ENCODE assay signal across 16 cellular contexts in genomic region chr10:13329565-13329964, GRCh38. TPM values are rescaled to one million over a fixed set of nuclear protein-coding genes. Genes with fewer than 3 reads are reported as not detected.
DNase-seq lines count a peak whose midpoint lies in the region; ATAC-seq and TF ChIP-seq lines count a peak whose summit lies in the region.
"Had no signal": no experiment of that assay in that cellular context is flagged by ENCODE, and none has a peak within 500 bp of the region (broad histone marks: within the 10 kb centered on the region; RNA-seq: fewer than 3 reads in every experiment).

No MANE protein-coding gene starts in this region.

- H3K27ac Mint-ChIP-seq in activated naive CD8-positive, alpha-beta T cell treated with anti-CD3 and anti-CD28 coated beads, Interleukin-2, amount 10 ng/mL, durations not matched to agents 7 days and 5 days, result peak overlapping the region; percentile 19
- H3K27ac Mint-ChIP-seq in activated naive CD8-positive, alpha-beta T cell treated with anti-CD3 and anti-CD28 coated beads, Interleukin-2, amount 50 U/mL, for 24 hours, result no peak overlapping the region
- H3K27ac Mint-ChIP-seq in endodermal cell, result no peak overlapping the region
- H3K27ac Mint-ChIP-seq: HFFc6 had no signal

- no peaks in the 10 kb centered on the region for H3F3A ChIP-seq in OCI-LY1 (ENCODE audit: insufficient read depth, low read length)

- no peaks in the 10 kb centered on the region for H3K27me3 Mint-ChIP-seq in activated naive CD8-positive, alpha-beta T cell treated with anti-CD3 and anti-CD28 coated beads, Interleukin-2, amount 10 ng/mL, durations not matched to agents 7 days and 5 days
- no peaks in the 10 kb centered on the region for H3K27me3 Mint-ChIP-seq in activated naive CD8-positive, alpha-beta T cell treated with anti-CD3 and anti-CD28 coated beads, Interleukin-2, amount 50 U/mL, for 24 hours
- H3K27me3 Mint-ChIP-seq in endodermal cell (ENCODE audit: insufficient read depth), result no peaks in the 10 kb centered on the region

- H3K27ac ChIP-seq in OCI-LY1 (ENCODE audit: low read depth, low read length, poor library complexity, severe bottlenecking) (peak overlapping the region; percentile 44), endodermal cell (ENCODE audit: low read depth, low read length) (peak overlapping the region; percentile 7), aorta (ENCODE audit: low read depth in 1 of 2, low read length in 2 of 2) (no peak overlapping the region), testis (no peak overlapping the region)
- H3K27ac ChIP-seq: 22Rv1, BLaER1 had no signal

- peaks cover 2% of the 10 kb centered on the region for H3K9me3 Mint-ChIP-seq in activated naive CD8-positive, alpha-beta T cell treated with anti-CD3 and anti-CD28 coated beads, Interleukin-2, amount 10 ng/mL, durations not matched to agents 7 days and 5 days
- H3K9me3 Mint-ChIP-seq in activated naive CD8-positive, alpha-beta T cell treated with anti-CD3 and anti-CD28 coated beads, Interleukin-2, amount 50 U/mL, for 24 hours, result no peaks in the 10 kb centered on the region
- H3K9me3 Mint-ChIP-seq in endodermal cell, result no peaks in the 10 kb centered on the region
- H3K9me3 Mint-ChIP-seq: HFFc6 had no signal

- H3K9ac ChIP-seq in OCI-LY1 (ENCODE audit: low read length) (no peak overlapping the region), endodermal cell (ENCODE audit: extremely low read depth, low read length, poor library complexity, severe bottlenecking) (no peak overlapping the region)
- H3K9ac ChIP-seq: BLaER1 had no signal

- no peak overlapping the region for H3K4me3 Mint-ChIP-seq in activated naive CD8-positive, alpha-beta T cell treated with anti-CD3 and anti-CD28 coated beads, Interleukin-2, amount 10 ng/mL, durations not matched to agents 7 days and 5 days
- no peak overlapping the region for H3K4me3 Mint-ChIP-seq in activated naive CD8-positive, alpha-beta T cell treated with anti-CD3 and anti-CD28 coated beads, Interleukin-2, amount 50 U/mL, for 24 hours
- no peak overlapping the region for H3K4me3 Mint-ChIP-seq in endodermal cell
- H3K4me3 Mint-ChIP-seq: HFFc6 had no signal

- H3K4me1 ChIP-seq in OCI-LY1 (ENCODE audit: insufficient read depth, low read length, severe bottlenecking) (peaks cover 13% of the 10 kb centered on the region), endodermal cell (ENCODE audit: control insufficient read depth, insufficient read depth, low read length) (no peaks in the 10 kb centered on the region), aorta (ENCODE audit: control insufficient read depth in 1 of 2, insufficient read depth in 2 of 2, low read length in 2 of 2) (no peaks in the 10 kb centered on the region), testis (no peaks in the 10 kb centered on the region)
- H3K4me1 ChIP-seq: HAP-1 had no signal

- POLR2A ChIA-PET in activated naive CD8-positive, alpha-beta T cell treated with anti-CD3 and anti-CD28 coated beads, Interleukin-2, amount 10 ng/mL, durations not matched to agents 7 days and 5 days (lab: Charles Lee), result interaction anchor here (1.6 kb wide), 1 partner anchor 27 kb away, joined by 4 read pairs; no protein-coding TSS in a partner anchor

- no peaks in the 10 kb centered on the region for H3K9me3 ChIP-seq in OCI-LY1 (ENCODE audit: low read length)
- H3K9me3 ChIP-seq in endodermal cell (ENCODE audit: control insufficient read depth, low read length), result no peaks in the 10 kb centered on the region
- no peaks in the 10 kb centered on the region for H3K9me3 ChIP-seq in aorta (ENCODE audit: control insufficient read depth, low read length)
- no peaks in the 10 kb centered on the region for H3K9me3 ChIP-seq in testis
- H3K9me3 ChIP-seq: BLaER1, HAP-1 had no signal

- no peaks in the 10 kb centered on the region for H4K20me1 ChIP-seq in OCI-LY1 (ENCODE audit: insufficient read depth, low read length)

- no peak for ATAC-seq in activated naive CD8-positive, alpha-beta T cell treated with anti-CD3 and anti-CD28 coated beads, Interleukin-2, amount 10 ng/mL, durations not matched to agents 7 days and 5 days (ENCODE audit: low read depth)
- ATAC-seq in activated naive CD8-positive, alpha-beta T cell treated with anti-CD3 and anti-CD28 coated beads, Interleukin-2, amount 50 U/mL, for 24 hours, result no peak
- ATAC-seq in aorta (ENCODE audit: low FRiP score) (no peak), GM21515 (IDR thresholded peaks at IDR 0.05; ENCODE audit: unreplicated experiment) (no peak)

- H3K4me1 Mint-ChIP-seq in activated naive CD8-positive, alpha-beta T cell treated with anti-CD3 and anti-CD28 coated beads, Interleukin-2, amount 10 ng/mL, durations not matched to agents 7 days and 5 days, result no peaks in the 10 kb centered on the region
- H3K4me1 Mint-ChIP-seq in activated naive CD8-positive, alpha-beta T cell treated with anti-CD3 and anti-CD28 coated beads, Interleukin-2, amount 50 U/mL, for 24 hours, result no peaks in the 10 kb centered on the region
- H3K4me1 Mint-ChIP-seq in endodermal cell, result peaks cover 11% of the 10 kb centered on the region

- 83% methylated on average over 3 of the region's 3 CpGs; no CpG with 5 or more reads in 1 of the 2 experiments for WGBS in endodermal cell (ENCODE audit: insufficient coverage in 1 of 2, insufficient read length in 1 of 2), 2 experiments
- WGBS in aorta, 2 donors, result 85 to 86% methylated on average over 3 of the region's 3 CpGs
- 82 to 88% methylated on average over 3 of the region's 3 CpGs for WGBS in testis, 2 donors

- peaks cover 37% of the 10 kb centered on the region for H3K36me3 Mint-ChIP-seq in activated naive CD8-positive, alpha-beta T cell treated with anti-CD3 and anti-CD28 coated beads, Interleukin-2, amount 10 ng/mL, durations not matched to agents 7 days and 5 days
- H3K36me3 Mint-ChIP-seq in activated naive CD8-positive, alpha-beta T cell treated with anti-CD3 and anti-CD28 coated beads, Interleukin-2, amount 50 U/mL, for 24 hours (ENCODE audit: low read depth), result peaks cover 61% of the 10 kb centered on the region
- peaks cover 88% of the 10 kb centered on the region for H3K36me3 Mint-ChIP-seq in endodermal cell (ENCODE audit: low read depth)

- no peak overlapping the region for H3K4me3 ChIP-seq in OCI-LY1 (ENCODE audit: low read depth, low read length, poor library complexity, severe bottlenecking)
- no peak overlapping the region for H3K4me3 ChIP-seq in endodermal cell (ENCODE audit: low read length)
- no peak overlapping the region for H3K4me3 ChIP-seq in aorta (ENCODE audit: low read length in 2 of 2)
- no peak overlapping the region for H3K4me3 ChIP-seq in testis
- H3K4me3 ChIP-seq: BLaER1, HAP-1 had no signal

- intact Hi-C loops in aorta (cut with DNase I) (no loop called here), testis (cut with DNase I; ENCODE audit: low total_unique reads) (no loop called here)

- TF ChIP-seq POLR2A in testis (IDR thresholded peaks at IDR 0.05), result no peak

- no peaks in the 10 kb centered on the region for H3K9me2 ChIP-seq in OCI-LY1 (ENCODE audit: low read depth, low read length)

- no peak overlapping the region for H3K4me2 ChIP-seq in OCI-LY1 (ENCODE audit: low read length)
- H3K4me2 ChIP-seq: BLaER1 had no signal

- no peak for DNase-seq in activated naive CD8-positive, alpha-beta T cell treated with anti-CD3 and anti-CD28 coated beads, Interleukin-2, amount 10 ng/mL, durations not matched to agents 7 days and 5 days
- no peak for DNase-seq in activated naive CD8-positive, alpha-beta T cell treated with anti-CD3 and anti-CD28 coated beads, Interleukin-2, amount 50 U/mL, for 24 hours
- no peak for DNase-seq in endodermal cell
- peak; percentile 21 to 42 for DNase-seq in aorta
- DNase-seq in activated T-cell treated with anti-CD3 and anti-CD28 coated beads for 4 hours, result no peak
- DNase-seq in testis, result no peak
- DNase-seq: AML-193, DMS53, GF-D8, GOT3, HFFc6 had no signal

- no peaks in the 10 kb centered on the region for H3K27me3 ChIP-seq in OCI-LY1 (ENCODE audit: insufficient read depth, low read length)
- no peaks in the 10 kb centered on the region for H3K27me3 ChIP-seq in endodermal cell (ENCODE audit: control insufficient read depth, insufficient read depth, low read length, poor library complexity, severe bottlenecking)
- H3K27me3 ChIP-seq in aorta (ENCODE audit: control insufficient read depth in 1 of 2, insufficient read depth in 2 of 2, low read length in 1 of 2), result no peaks in the 10 kb centered on the region
- no peaks in the 10 kb centered on the region for H3K27me3 ChIP-seq in testis
- H3K27me3 ChIP-seq: BLaER1 had no signal

- H3K79me2 ChIP-seq in OCI-LY1 (ENCODE audit: insufficient read depth, low read length), result no peaks in the 10 kb centered on the region

- no peak overlapping the region for H2AFZ ChIP-seq in OCI-LY1 (ENCODE audit: low read length)

- peaks cover 87% of the 10 kb centered on the region for H3K36me3 ChIP-seq in OCI-LY1 (ENCODE audit: insufficient read depth, low read length)
- H3K36me3 ChIP-seq in endodermal cell (ENCODE audit: control insufficient read depth, insufficient read depth, low read length), result peaks cover 84% of the 10 kb centered on the region
- H3K36me3 ChIP-seq in aorta (ENCODE audit: control insufficient read depth in 1 of 2, insufficient read depth in 2 of 2, low read length in 1 of 2), result peaks cover 3 to 8% of the 10 kb centered on the region in 2 donors
- no peaks in the 10 kb centered on the region for H3K36me3 ChIP-seq in testis (ENCODE audit: low read depth, missing control alignments)

- TF ChIP-seq CTCF in OCI-LY1 (IDR thresholded peaks at IDR 0.05; ENCODE audit: low read length) (no peak), endodermal cell (conservative IDR thresholded peaks at IDR 0.05) (no peak), testis (IDR thresholded peaks at IDR 0.05) (no peak)

RNA-seq across cellular contexts. Expression of gene SEPHS1, which starts 18.5 kb away (rescaled TPM):
- 10 to 100 TPM; 40.8 to 43.8 TPM for total RNA-seq in activated naive CD8-positive, alpha-beta T cell treated with anti-CD3 and anti-CD28 coated beads, Interleukin-2, amount 10 ng/mL, durations not matched to agents 7 days and 5 days
- 100 to 1,000 TPM; 127 to 268 TPM for total RNA-seq in endodermal cell
- 123 TPM for polyA plus RNA-seq in endodermal cell (2013, experiment 1 of 2)
- polyA plus RNA-seq in endodermal cell (2013, experiment 2 of 2), result 107 TPM
- 10 to 100 TPM; 37.8 to 38.1 TPM for total RNA-seq in aorta
- polyA plus RNA-seq in aorta, result 10 to 100 TPM; 30.0 to 31.6 TPM
- 10 to 100 TPM; 31.1 to 41.7 TPM for total RNA-seq in testis
- polyA plus RNA-seq in testis (ENCODE audit: insufficient read depth, low read depth, low replicate concordance), result 48.3 TPM

RNA-seq across cellular contexts. Expression of gene PHYH, which starts 29.7 kb away (rescaled TPM):
- total RNA-seq in activated naive CD8-positive, alpha-beta T cell treated with anti-CD3 and anti-CD28 coated beads, Interleukin-2, amount 10 ng/mL, durations not matched to agents 7 days and 5 days, result 10 to 100 TPM; 15.1 to 16.0 TPM
- total RNA-seq in endodermal cell (10 to 100 TPM; 17.2 to 37.9 TPM), aorta (10 to 100 TPM; 21.0 to 25.1 TPM), testis (10 to 100 TPM; 27.2 to 33.1 TPM)
- 24.3 TPM for polyA plus RNA-seq in endodermal cell (2013, experiment 1 of 2)
- 21.1 TPM for polyA plus RNA-seq in endodermal cell (2013, experiment 2 of 2)
- polyA plus RNA-seq in aorta (10 to 100 TPM; 33.6 to 66.7 TPM), testis (ENCODE audit: insufficient read depth, low read depth, low replicate concordance) (31.1 TPM)

Comparison
In these comparisons a context has a peak if more than half of its experiments do, and no peak if none do; other contexts are left out.
1. DNase-seq: peak in aorta (2 of 2); none in activated naive CD8-positive, alpha-beta T cell treated with anti-CD3 and anti-CD28 coated beads, Interleukin-2, amount 10 ng/mL, durations not matched to agents 7 days and 5 days (single experiment), activated naive CD8-positive, alpha-beta T cell treated with anti-CD3 and anti-CD28 coated beads, Interleukin-2, amount 50 U/mL, for 24 hours (single experiment), endodermal cell (single experiment), activated T-cell treated with anti-CD3 and anti-CD28 coated beads for 4 hours (single experiment) and testis (single experiment).
2. H3K27ac ChIP-seq: peak in OCI-LY1 (single experiment) and endodermal cell (single experiment); none in aorta (0 of 2) and testis (0 of 2).